Comparison of ENCODE assay signal across 8 cellular contexts in genomic region chr3:38496131-38496910, GRCh38. TPM values are rescaled to one million over a fixed set of nuclear protein-coding genes. Genes with fewer than 3 reads are reported as not detected.
DNase-seq lines count a peak whose midpoint lies in the region; ATAC-seq and TF ChIP-seq lines count a peak whose summit lies in the region.

TSS of gene EXOG (plus strand) at chr3:38496340. CDS start at chr3:38496368, 28 bp downstream.

- H4K20me1 ChIP-seq in DND-41 (ENCODE audit: insufficient read depth, low read length): no peaks in the 10 kb centered on the region

- no peaks in the 10 kb centered on the region for H3K27me3 Mint-ChIP-seq in activated T-cell treated with anti-CD3 and anti-CD28 coated beads, Interleukin-2, amount 50 U/mL, for 4 hours (ENCODE audit: low read depth)

- peaks cover 25% of the 10 kb centered on the region for H3K79me2 ChIP-seq in DND-41 (ENCODE audit: insufficient read depth, low read length)

- CTCF ChIA-PET in Panc1 (lab: Charles Lee): interaction anchor here (0.6 to 1.5 kb wide), 5 partner anchors 21 to 504 kb away, joined by 3 to 9 read pairs (median 5); no protein-coding TSS in a partner anchor

- H3K4me3 ChIP-seq in DND-41 (ENCODE audit: low read depth in 1 of 2, low read length in 2 of 2): peak within 1 kb of the TSS; percentile 75 to 89
- peak within 1 kb of the TSS; percentile 75 to 87 for H3K4me3 ChIP-seq in Panc1 (ENCODE audit: low read depth in 2 of 2, low read length in 2 of 2)
- H3K4me3 ChIP-seq in esophagus muscularis mucosa: peak within 1 kb of the TSS; percentile 73 to 85 (median 80)
- H3K4me3 ChIP-seq in muscle layer of duodenum (ENCODE audit: low read depth in 1 of 2, low read length in 2 of 2): peak within 1 kb of the TSS; percentile 81 to 88

- peak within 1 kb of the TSS; percentile 98 for H3K4me3 Mint-ChIP-seq in activated T-cell treated with anti-CD3 and anti-CD28 coated beads, Interleukin-2, amount 50 U/mL, for 4 hours

- no peaks in the 10 kb centered on the region for H3K9me3 Mint-ChIP-seq in activated T-cell treated with anti-CD3 and anti-CD28 coated beads, Interleukin-2, amount 50 U/mL, for 4 hours

- TF ChIP-seq POLR2A in esophagus muscularis mucosa (IDR thresholded peaks at IDR 0.05; ENCODE audit: low read depth): no peak

- H3K27ac ChIP-seq in DND-41 (ENCODE audit: low read length) (peak within 1 kb of the TSS; percentile 88), KOPT-K1 (ENCODE audit: low read depth, low read length, poor library complexity, severe bottlenecking) (peak within 1 kb of the TSS; percentile 74), Panc1 (ENCODE audit: low read length) (peak within 1 kb of the TSS; percentile 82), esophagus muscularis mucosa (replicated peaks in 1 of 4) (peak within 1 kb of the TSS; percentile 79 to 87 (median 82)), muscle layer of duodenum (ENCODE audit: low read length) (peak within 1 kb of the TSS; percentile 45)

- peak; percentile 95 for DNase-seq in DND-41
- peak; percentile 38 for DNase-seq in Panc1 (ENCODE audit: low read depth, low spot score)
- DNase-seq in activated T-cell treated with anti-CD3 and anti-CD28 coated beads, Interleukin-2, amount 50 U/mL, for 4 hours: peak; percentile 94
- peak; percentile 97 for DNase-seq in esophagus muscularis mucosa (ENCODE audit: extremely low spot score)
- DNase-seq in stimulated activated CD8-positive, alpha-beta memory T cell treated with anti-CD3 and anti-CD28 coated beads, Interleukin-7, amount 100 ng/mL, for 4 hours (ENCODE audit: low read depth in 2 of 2): peak; percentile 91 to 92

- H3K9me3 ChIP-seq in DND-41 (ENCODE audit: insufficient read depth, low read length, severe bottlenecking): no peaks in the 10 kb centered on the region
- no peaks in the 10 kb centered on the region for H3K9me3 ChIP-seq in KOPT-K1 (ENCODE audit: insufficient read depth, low read length, poor library complexity, severe bottlenecking)
- H3K9me3 ChIP-seq in Panc1 (ENCODE audit: control insufficient read depth, insufficient read depth, low read depth, low read length): no peaks in the 10 kb centered on the region
- no peaks in the 10 kb centered on the region for H3K9me3 ChIP-seq in esophagus muscularis mucosa
- no peaks in the 10 kb centered on the region for H3K9me3 ChIP-seq in muscle layer of duodenum (ENCODE audit: control insufficient read depth in 1 of 2, low read length in 2 of 2)

- in situ Hi-C loops in Panc1 (cut with HindIII; ENCODE audit: low pct_unique_long_range_greater_than_20kb, low sequenced_read_pairs): no loop called here

- H3K36me3 ChIP-seq in DND-41 (ENCODE audit: insufficient read depth, low read length) (peaks cover 33% of the 10 kb centered on the region), KOPT-K1 (ENCODE audit: insufficient read depth, low read length) (peaks cover 35% of the 10 kb centered on the region), Panc1 (ENCODE audit: control insufficient read depth, insufficient read depth, low read length) (no peaks in the 10 kb centered on the region), esophagus muscularis mucosa (peaks cover 0 to 10% (median 6%) of the 10 kb centered on the region in 4 donors), muscle layer of duodenum (ENCODE audit: control insufficient read depth in 1 of 2, insufficient read depth in 2 of 2, low read length in 2 of 2) (peaks cover 7 to 10% of the 10 kb centered on the region in 2 donors)

- H3K9ac ChIP-seq in DND-41 (ENCODE audit: low read depth, low read length): peak within 1 kb of the TSS; percentile 85

- BruUV-seq in Panc1 (replicated peaks; lab: Mats Ljungman, UMichigan): TSS peak; percentile 66

- peaks cover 8% of the 10 kb centered on the region for H3K36me3 Mint-ChIP-seq in activated T-cell treated with anti-CD3 and anti-CD28 coated beads, Interleukin-2, amount 50 U/mL, for 4 hours (ENCODE audit: insufficient read depth)

- H2AFZ ChIP-seq in DND-41 (ENCODE audit: low read depth, low read length): peak within 1 kb of the TSS; percentile 88

- TF ChIP-seq CTCF in DND-41 (IDR thresholded peaks at IDR 0.05; ENCODE audit: borderline replicate concordance, extremely low read depth, low read length, poor library complexity, severe bottlenecking) (peak; percentile 91), Panc1 (IDR thresholded peaks at IDR 0.05) (peak; percentile 93), esophagus muscularis mucosa (IDR thresholded peaks at IDR 0.05) (peak; percentile 83 to 97 (median 95))

- under 1% methylated on average over 25 of the region's 53 CpGs for WGBS in esophagus muscularis mucosa

- TF ChIP-seq EP300 in esophagus muscularis mucosa (IDR thresholded peaks at IDR 0.05): no peak

- POLR2A ChIA-PET in Panc1 (lab: Charles Lee): interaction anchor here (0.5 to 0.6 kb wide), 2 partner anchors 13 to 521 kb away, joined by 5 to 8 read pairs; no protein-coding TSS in a partner anchor

- H3K4me1 ChIP-seq in DND-41 (ENCODE audit: insufficient read depth, low read length) (peaks cover 27% of the 10 kb centered on the region), Panc1 (ENCODE audit: control insufficient read depth, insufficient read depth, low read length) (peaks cover 5% of the 10 kb centered on the region; the same call in 1 of the 2 replicates), esophagus muscularis mucosa (peaks cover 19 to 47% (median 35%) of the 10 kb centered on the region in 4 donors), muscle layer of duodenum (ENCODE audit: control insufficient read depth in 1 of 2, insufficient read depth in 2 of 2, low read length in 2 of 2) (peaks cover 7 to 8% of the 10 kb centered on the region in 2 donors)

- H3K27me3 ChIP-seq in DND-41 (ENCODE audit: insufficient read depth, low read length, poor library complexity): no peaks in the 10 kb centered on the region
- H3K27me3 ChIP-seq in Panc1 (ENCODE audit: control insufficient read depth, insufficient read depth, low read length): no peaks in the 10 kb centered on the region
- no peaks in the 10 kb centered on the region for H3K27me3 ChIP-seq in esophagus muscularis mucosa
- no peaks in the 10 kb centered on the region for H3K27me3 ChIP-seq in muscle layer of duodenum (ENCODE audit: low read depth, low read length)

- peak within 1 kb of the TSS; percentile 81 for H3K4me2 ChIP-seq in DND-41 (ENCODE audit: insufficient read depth, low read length)

- intact Hi-C loops in Panc1 (cut with micrococcal nuclease; ENCODE audit: unreplicated experiment): no loop called here
- intact Hi-C loops in esophagus muscularis mucosa (cut with DNase I): loop anchor here (2.0 kb wide), 1 partner anchor 26 kb away; no protein-coding TSS in a partner anchor

- peaks cover 17% of the 10 kb centered on the region for H3K4me1 Mint-ChIP-seq in activated T-cell treated with anti-CD3 and anti-CD28 coated beads, Interleukin-2, amount 50 U/mL, for 4 hours (ENCODE audit: low read depth)

- ATAC-seq in DND-41 (ENCODE audit: insufficient read depth, low read depth) (peak; percentile 91), GM21737 (IDR thresholded peaks at IDR 0.05; ENCODE audit: unreplicated experiment) (peak; percentile 87), Panc1 (peak; percentile 99)
- ATAC-seq in activated T-cell treated with anti-CD3 and anti-CD28 coated beads, Interleukin-2, amount 50 U/mL, for 4 hours: peak; percentile 89 to 90

RNA-seq across cellular contexts. Expression of gene EXOG, which starts in this region (rescaled TPM):
- total RNA-seq in Panc1 (2021; ENCODE audit: unreplicated experiment): 12.5 TPM
- polyA plus RNA-seq in Panc1 (2012; ENCODE audit: insufficient read length): 2.9 TPM
- 10 to 100 TPM; 18.8 to 22.7 (median 21.7) TPM for total RNA-seq in activated T-cell treated with anti-CD3 and anti-CD28 coated beads, Interleukin-2, amount 50 U/mL, for 4 hours
- 10 to 100 TPM; 14.9 to 37.8 (median 30.8) TPM for total RNA-seq in esophagus muscularis mucosa

Comparison
In these comparisons a context has a peak if more than half of its experiments do, and no peak if none do; other contexts are left out.
1. Peak in every context shown above with its lines: DNase-seq, ATAC-seq, H3K4me3 ChIP-seq and H3K27ac ChIP-seq.
2. DNase-seq: peak in every context shown above with its lines; median percentile 97 in esophagus muscularis mucosa; 95 in DND-41; 94 in activated T-cell treated with anti-CD3 and anti-CD28 coated beads, Interleukin-2, amount 50 U/mL, for 4 hours; 92 in stimulated activated CD8-positive, alpha-beta memory T cell treated with anti-CD3 and anti-CD28 coated beads, Interleukin-7, amount 100 ng/mL, for 4 hours; 38 in Panc1.